In the genomic region with DNA sequence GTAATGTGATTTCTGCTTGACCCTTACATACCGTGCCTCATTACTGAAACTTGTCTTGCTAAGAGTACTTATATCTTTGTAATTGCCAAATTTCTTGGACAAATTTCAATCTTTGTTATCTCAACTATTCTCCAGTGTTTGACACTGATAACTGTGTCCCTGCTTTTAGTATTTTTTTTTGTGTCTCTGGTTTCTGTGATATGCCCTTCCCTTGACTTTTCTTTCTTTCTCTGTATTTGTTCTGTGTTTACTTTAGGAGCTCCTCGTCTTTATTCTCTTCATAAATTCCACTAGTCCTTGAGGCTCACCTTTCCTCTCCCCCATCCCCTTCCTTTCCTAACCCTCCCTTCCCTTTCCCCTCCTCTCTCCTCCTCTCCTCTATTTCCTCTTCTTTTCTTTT, we compare ENCODE assay signal across 9 cellular contexts.
"Had no signal": no experiment of that assay in that cellular context is flagged by ENCODE, and none has a peak within 500 bp of the region (broad histone marks: within the 10 kb centered on the region; RNA-seq: fewer than 3 reads in every experiment).

No MANE protein-coding gene starts in this region.

- H3K27ac Mint-ChIP-seq: HFFc6, IgD-negative memory B cell had no signal

- H2AFZ ChIP-seq: GM23248 had no signal

- H3K4me3 ChIP-seq: GM23248, HAP-1 had no signal

- H3K9me3 Mint-ChIP-seq: HFFc6 had no signal

- FAIRE-seq: HepG2 had no signal

- H3K4me1 ChIP-seq: HAP-1 had no signal

- DNase-seq: GM23248, GOT3, H7, HFFc6 had no signal

- H3K9ac ChIP-seq: GM23248 had no signal

- H3K27ac ChIP-seq: GM23248, HL-60 had no signal

- H3K36me3 ChIP-seq: HAP-1 had no signal

- H3K27me3 Mint-ChIP-seq: IgD-negative memory B cell had no signal

- H3K4me1 Mint-ChIP-seq: IgD-negative memory B cell had no signal

- ATAC-seq: HCT116, HepG2 had no signal

- H3K36me3 Mint-ChIP-seq: IgD-negative memory B cell had no signal

- H3K4me3 Mint-ChIP-seq: HFFc6, IgD-negative memory B cell had no signal
